1 cellular context compared by ENCODE assay signal in the genomic region with DNA sequence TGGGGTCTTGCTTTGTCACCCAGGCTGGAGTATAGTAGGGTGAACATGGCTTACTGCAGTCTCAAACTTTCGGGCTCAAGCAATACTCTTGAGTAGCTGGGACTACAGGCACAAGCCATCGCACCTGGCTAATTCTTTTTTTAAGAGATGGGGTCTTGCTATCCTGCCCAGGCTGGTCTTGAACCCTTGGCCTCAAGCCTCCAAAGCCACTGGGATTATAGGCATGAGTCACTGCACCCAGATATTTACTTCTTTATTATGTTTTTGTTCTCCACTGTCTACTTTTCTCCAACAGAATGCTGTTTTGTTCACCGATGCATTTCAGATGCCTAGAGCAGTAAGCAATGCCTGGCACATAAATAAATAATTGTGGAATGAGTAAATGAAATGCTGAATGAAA.
A peak's percentile ranks its signal among the peaks of the same experiment; 100 is the strongest.
TF ChIP-seq lines count a peak whose summit lies in the region.

No MANE protein-coding gene starts in this region.

TF ChIP-seq in K562, 482 proteins besides CTCF, POLR2A, EP300 and RAD21 (continued from another document):
- TF ChIP-seq, protein P1, sequence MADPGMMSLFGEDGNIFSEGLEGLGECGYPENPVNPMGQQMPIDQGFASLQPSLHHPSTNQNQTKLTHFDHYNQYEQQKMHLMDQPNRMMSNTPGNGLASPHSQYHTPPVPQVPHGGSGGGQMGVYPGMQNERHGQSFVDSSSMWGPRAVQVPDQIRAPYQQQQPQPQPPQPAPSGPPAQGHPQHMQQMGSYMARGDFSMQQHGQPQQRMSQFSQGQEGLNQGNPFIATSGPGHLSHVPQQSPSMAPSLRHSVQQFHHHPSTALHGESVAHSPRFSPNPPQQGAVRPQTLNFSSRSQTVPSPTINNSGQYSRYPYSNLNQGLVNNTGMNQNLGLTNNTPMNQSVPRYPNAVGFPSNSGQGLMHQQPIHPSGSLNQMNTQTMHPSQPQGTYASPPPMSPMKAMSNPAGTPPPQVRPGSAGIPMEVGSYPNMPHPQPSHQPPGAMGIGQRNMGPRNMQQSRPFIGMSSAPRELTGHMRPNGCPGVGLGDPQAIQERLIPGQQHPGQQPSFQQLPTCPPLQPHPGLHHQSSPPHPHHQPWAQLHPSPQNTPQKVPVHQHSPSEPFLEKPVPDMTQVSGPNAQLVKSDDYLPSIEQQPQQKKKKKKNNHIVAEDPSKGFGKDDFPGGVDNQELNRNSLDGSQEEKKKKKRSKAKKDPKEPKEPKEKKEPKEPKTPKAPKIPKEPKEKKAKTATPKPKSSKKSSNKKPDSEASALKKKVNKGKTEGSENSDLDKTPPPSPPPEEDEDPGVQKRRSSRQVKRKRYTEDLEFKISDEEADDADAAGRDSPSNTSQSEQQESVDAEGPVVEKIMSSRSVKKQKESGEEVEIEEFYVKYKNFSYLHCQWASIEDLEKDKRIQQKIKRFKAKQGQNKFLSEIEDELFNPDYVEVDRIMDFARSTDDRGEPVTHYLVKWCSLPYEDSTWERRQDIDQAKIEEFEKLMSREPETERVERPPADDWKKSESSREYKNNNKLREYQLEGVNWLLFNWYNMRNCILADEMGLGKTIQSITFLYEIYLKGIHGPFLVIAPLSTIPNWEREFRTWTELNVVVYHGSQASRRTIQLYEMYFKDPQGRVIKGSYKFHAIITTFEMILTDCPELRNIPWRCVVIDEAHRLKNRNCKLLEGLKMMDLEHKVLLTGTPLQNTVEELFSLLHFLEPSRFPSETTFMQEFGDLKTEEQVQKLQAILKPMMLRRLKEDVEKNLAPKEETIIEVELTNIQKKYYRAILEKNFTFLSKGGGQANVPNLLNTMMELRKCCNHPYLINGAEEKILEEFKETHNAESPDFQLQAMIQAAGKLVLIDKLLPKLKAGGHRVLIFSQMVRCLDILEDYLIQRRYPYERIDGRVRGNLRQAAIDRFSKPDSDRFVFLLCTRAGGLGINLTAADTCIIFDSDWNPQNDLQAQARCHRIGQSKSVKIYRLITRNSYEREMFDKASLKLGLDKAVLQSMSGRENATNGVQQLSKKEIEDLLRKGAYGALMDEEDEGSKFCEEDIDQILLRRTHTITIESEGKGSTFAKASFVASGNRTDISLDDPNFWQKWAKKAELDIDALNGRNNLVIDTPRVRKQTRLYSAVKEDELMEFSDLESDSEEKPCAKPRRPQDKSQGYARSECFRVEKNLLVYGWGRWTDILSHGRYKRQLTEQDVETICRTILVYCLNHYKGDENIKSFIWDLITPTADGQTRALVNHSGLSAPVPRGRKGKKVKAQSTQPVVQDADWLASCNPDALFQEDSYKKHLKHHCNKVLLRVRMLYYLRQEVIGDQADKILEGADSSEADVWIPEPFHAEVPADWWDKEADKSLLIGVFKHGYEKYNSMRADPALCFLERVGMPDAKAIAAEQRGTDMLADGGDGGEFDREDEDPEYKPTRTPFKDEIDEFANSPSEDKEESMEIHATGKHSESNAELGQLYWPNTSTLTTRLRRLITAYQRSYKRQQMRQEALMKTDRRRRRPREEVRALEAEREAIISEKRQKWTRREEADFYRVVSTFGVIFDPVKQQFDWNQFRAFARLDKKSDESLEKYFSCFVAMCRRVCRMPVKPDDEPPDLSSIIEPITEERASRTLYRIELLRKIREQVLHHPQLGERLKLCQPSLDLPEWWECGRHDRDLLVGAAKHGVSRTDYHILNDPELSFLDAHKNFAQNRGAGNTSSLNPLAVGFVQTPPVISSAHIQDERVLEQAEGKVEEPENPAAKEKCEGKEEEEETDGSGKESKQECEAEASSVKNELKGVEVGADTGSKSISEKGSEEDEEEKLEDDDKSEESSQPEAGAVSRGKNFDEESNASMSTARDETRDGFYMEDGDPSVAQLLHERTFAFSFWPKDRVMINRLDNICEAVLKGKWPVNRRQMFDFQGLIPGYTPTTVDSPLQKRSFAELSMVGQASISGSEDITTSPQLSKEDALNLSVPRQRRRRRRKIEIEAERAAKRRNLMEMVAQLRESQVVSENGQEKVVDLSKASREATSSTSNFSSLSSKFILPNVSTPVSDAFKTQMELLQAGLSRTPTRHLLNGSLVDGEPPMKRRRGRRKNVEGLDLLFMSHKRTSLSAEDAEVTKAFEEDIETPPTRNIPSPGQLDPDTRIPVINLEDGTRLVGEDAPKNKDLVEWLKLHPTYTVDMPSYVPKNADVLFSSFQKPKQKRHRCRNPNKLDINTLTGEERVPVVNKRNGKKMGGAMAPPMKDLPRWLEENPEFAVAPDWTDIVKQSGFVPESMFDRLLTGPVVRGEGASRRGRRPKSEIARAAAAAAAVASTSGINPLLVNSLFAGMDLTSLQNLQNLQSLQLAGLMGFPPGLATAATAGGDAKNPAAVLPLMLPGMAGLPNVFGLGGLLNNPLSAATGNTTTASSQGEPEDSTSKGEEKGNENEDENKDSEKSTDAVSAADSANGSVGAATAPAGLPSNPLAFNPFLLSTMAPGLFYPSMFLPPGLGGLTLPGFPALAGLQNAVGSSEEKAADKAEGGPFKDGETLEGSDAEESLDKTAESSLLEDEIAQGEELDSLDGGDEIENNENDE (IDR thresholded peaks at IDR 0.05; ENCODE audit: low read depth, low read length) = no peak
- TF ChIP-seq ZNF384 (IDR thresholded peaks at IDR 0.05; ENCODE audit: low read depth, low read length) (0 out of 2 replicates have a peak, but pooled peaks have one; percentile 1), SIRT6 (IDR thresholded peaks at IDR 0.05; ENCODE audit: low read depth, low read length) (no peak), FOS (IDR thresholded peaks at IDR 0.05; ENCODE audit: extremely low read depth, insufficient read length) (no peak), ZNF184 (CRISPR knock-in tag; IDR thresholded peaks at IDR 0.05) (no peak), SIN3B (IDR thresholded peaks at IDR 0.05; ENCODE audit: low read depth) (no peak), CBFA2T3 (IDR thresholded peaks at IDR 0.05) (no peak), RBM25 (IDR thresholded peaks at IDR 0.05; ENCODE audit: low read depth, low read length, severe bottlenecking) (peak; percentile 80), ZNF436 (CRISPR knock-in tag; IDR thresholded peaks at IDR 0.05) (no peak), BCOR (IDR thresholded peaks at IDR 0.05) (peak; percentile 81), ZNF134 (CRISPR knock-in tag; conservative IDR thresholded peaks at IDR 0.05) (no peak), POLR2G (IDR thresholded peaks at IDR 0.05; ENCODE audit: low read depth, low read length) (no peak), ZNF121 (CRISPR knock-in tag; conservative IDR thresholded peaks at IDR 0.05) (peak; percentile 99), ADNP (tag; IDR thresholded peaks at IDR 0.05) (peak; percentile 51; the same call in 1 of the 2 replicates), MCM3 (IDR thresholded peaks at IDR 0.05) (no peak), KDM1A (IDR thresholded peaks at IDR 0.05) (peak in 1 of 2 experiments; percentile 26; a peak in 1 of 4 replicates), ZKSCAN1 (IDR thresholded peaks at IDR 0.05; ENCODE audit: low read depth, low read length) (no peak), NCOA1 (IDR thresholded peaks at IDR 0.05; ENCODE audit: low read depth) (no peak), PTRF (tag; IDR thresholded peaks at IDR 0.05) (no peak), PHB2 (IDR thresholded peaks at IDR 0.05; ENCODE audit: low read depth) (no peak), RBM17 (IDR thresholded peaks at IDR 0.05; ENCODE audit: borderline replicate concordance, low read depth, low read length) (no peak)
- TF ChIP-seq, protein P2, sequence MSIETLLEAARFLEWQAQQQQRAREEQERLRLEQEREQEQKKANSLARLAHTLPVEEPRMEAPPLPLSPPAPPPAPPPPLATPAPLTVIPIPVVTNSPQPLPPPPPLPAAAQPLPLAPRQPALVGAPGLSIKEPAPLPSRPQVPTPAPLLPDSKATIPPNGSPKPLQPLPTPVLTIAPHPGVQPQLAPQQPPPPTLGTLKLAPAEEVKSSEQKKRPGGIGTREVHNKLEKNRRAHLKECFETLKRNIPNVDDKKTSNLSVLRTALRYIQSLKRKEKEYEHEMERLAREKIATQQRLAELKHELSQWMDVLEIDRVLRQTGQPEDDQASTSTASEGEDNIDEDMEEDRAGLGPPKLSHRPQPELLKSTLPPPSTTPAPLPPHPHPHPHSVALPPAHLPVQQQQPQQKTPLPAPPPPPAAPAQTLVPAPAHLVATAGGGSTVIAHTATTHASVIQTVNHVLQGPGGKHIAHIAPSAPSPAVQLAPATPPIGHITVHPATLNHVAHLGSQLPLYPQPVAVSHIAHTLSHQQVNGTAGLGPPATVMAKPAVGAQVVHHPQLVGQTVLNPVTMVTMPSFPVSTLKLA (conservative IDR thresholded peaks at IDR 0.05) = no peak
- TF ChIP-seq, protein P3, sequence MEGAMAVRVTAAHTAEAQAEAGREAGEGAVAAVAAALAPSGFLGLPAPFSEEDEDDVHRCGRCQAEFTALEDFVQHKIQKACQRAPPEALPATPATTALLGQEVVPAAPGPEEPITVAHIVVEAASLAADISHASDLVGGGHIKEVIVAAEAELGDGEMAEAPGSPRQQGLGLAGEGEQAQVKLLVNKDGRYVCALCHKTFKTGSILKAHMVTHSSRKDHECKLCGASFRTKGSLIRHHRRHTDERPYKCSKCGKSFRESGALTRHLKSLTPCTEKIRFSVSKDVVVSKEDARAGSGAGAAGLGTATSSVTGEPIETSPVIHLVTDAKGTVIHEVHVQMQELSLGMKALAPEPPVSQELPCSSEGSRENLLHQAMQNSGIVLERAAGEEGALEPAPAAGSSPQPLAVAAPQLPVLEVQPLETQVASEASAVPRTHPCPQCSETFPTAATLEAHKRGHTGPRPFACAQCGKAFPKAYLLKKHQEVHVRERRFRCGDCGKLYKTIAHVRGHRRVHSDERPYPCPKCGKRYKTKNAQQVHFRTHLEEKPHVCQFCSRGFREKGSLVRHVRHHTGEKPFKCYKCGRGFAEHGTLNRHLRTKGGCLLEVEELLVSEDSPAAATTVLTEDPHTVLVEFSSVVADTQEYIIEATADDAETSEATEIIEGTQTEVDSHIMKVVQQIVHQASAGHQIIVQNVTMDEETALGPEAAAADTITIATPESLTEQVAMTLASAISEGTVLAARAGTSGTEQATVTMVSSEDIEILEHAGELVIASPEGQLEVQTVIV (CRISPR knock-in tag; IDR thresholded peaks at IDR 0.05; ENCODE audit: borderline replicate concordance) = no peak
- TF ChIP-seq, protein P4, sequence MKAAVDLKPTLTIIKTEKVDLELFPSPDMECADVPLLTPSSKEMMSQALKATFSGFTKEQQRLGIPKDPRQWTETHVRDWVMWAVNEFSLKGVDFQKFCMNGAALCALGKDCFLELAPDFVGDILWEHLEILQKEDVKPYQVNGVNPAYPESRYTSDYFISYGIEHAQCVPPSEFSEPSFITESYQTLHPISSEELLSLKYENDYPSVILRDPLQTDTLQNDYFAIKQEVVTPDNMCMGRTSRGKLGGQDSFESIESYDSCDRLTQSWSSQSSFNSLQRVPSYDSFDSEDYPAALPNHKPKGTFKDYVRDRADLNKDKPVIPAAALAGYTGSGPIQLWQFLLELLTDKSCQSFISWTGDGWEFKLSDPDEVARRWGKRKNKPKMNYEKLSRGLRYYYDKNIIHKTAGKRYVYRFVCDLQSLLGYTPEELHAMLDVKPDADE (conservative IDR thresholded peaks at IDR 0.05; ENCODE audit: control insufficient read depth, low read depth, low read length) = no peak
